1 cellular context compared by ENCODE assay signal in genomic region chr12:68803948-68804653, GRCh38.
TF ChIP-seq lines count a peak whose summit lies in the region.

No MANE protein-coding gene starts in this region.

TF ChIP-seq in HepG2, 621 proteins besides CTCF, POLR2A, EP300 and RAD21 (continues in another document):
- TF ChIP-seq HNRNPK (IDR thresholded peaks at IDR 0.05; ENCODE audit: low read depth, low read length, poor library complexity, severe bottlenecking) (no peak), ZNF318 (CRISPR knock-in tag; IDR thresholded peaks at IDR 0.05) (no peak), ZNF101 (CRISPR knock-in tag; IDR thresholded peaks at IDR 0.05; ENCODE audit: borderline replicate concordance, low read depth) (no peak), ZNF546 (CRISPR knock-in tag; conservative IDR thresholded peaks at IDR 0.05) (no peak), PHF21A (CRISPR knock-in tag; IDR thresholded peaks at IDR 0.05) (no peak), PHF8 (CRISPR knock-in tag; IDR thresholded peaks at IDR 0.05) (no peak), ZHX1 (CRISPR knock-in tag; IDR thresholded peaks at IDR 0.05; ENCODE audit: low read depth) (no peak), AGO1 (IDR thresholded peaks at IDR 0.05; ENCODE audit: low read depth, low read length, poor library complexity, severe bottlenecking) (no peak), AHDC1 (CRISPR knock-in tag; IDR thresholded peaks at IDR 0.05; ENCODE audit: borderline replicate concordance) (peak; percentile 33; the same call in 1 of the 2 replicates), NR0B2 (CRISPR knock-in tag; IDR thresholded peaks at IDR 0.05) (no peak), AFF4 (CRISPR knock-in tag; IDR thresholded peaks at IDR 0.05) (no peak), ZNF30 (CRISPR knock-in tag; IDR thresholded peaks at IDR 0.05) (0 out of 2 replicates have a peak, but pooled peaks have one; percentile 40), PLRG1 (conservative IDR thresholded peaks at IDR 0.05) (no peak), ZNF878 (CRISPR knock-in tag; IDR thresholded peaks at IDR 0.05) (no peak), EHMT2 (IDR thresholded peaks at IDR 0.05; ENCODE audit: borderline replicate concordance, low read depth, low read length) (no peak), AKAP8 (CRISPR knock-in tag; IDR thresholded peaks at IDR 0.05) (0 out of 2 replicates have a peak, but pooled peaks have one; percentile 1), CREB1 (IDR thresholded peaks at IDR 0.05) (no peak), CREB1 (CRISPR knock-in tag; IDR thresholded peaks at IDR 0.05) (0 out of 2 replicates have a peak, but pooled peaks have one; percentile 33), NFIC (IDR thresholded peaks at IDR 0.05; ENCODE audit: low read length) (0 out of 2 replicates have a peak, but pooled peaks have one; percentile 25), MXD3 (CRISPR knock-in tag; IDR thresholded peaks at IDR 0.05) (no peak), ZNF770 (CRISPR knock-in tag; IDR thresholded peaks at IDR 0.05) (peak; percentile 91), ZSCAN29 (CRISPR knock-in tag; conservative IDR thresholded peaks at IDR 0.05) (no peak), PPARG (CRISPR knock-in tag; conservative IDR thresholded peaks at IDR 0.05) (no peak), ZNF317 (CRISPR knock-in tag; IDR thresholded peaks at IDR 0.05) (0 out of 2 replicates have a peak, but pooled peaks have one; percentile 16), IKZF1 (IDR thresholded peaks at IDR 0.05) (no peak), TAF15 (IDR thresholded peaks at IDR 0.05; ENCODE audit: low read depth, low read length, poor library complexity, severe bottlenecking) (no peak), ZBTB21 (CRISPR knock-in tag; IDR thresholded peaks at IDR 0.05) (no peak), GMEB2 (CRISPR knock-in tag; IDR thresholded peaks at IDR 0.05; ENCODE audit: low read depth) (no peak), ZNF607 (CRISPR knock-in tag; IDR thresholded peaks at IDR 0.05; ENCODE audit: borderline replicate concordance) (0 out of 2 replicates have a peak, but pooled peaks have one; percentile 15), ZNF124 (CRISPR knock-in tag; IDR thresholded peaks at IDR 0.05) (no peak)
